In the genomic region with DNA sequence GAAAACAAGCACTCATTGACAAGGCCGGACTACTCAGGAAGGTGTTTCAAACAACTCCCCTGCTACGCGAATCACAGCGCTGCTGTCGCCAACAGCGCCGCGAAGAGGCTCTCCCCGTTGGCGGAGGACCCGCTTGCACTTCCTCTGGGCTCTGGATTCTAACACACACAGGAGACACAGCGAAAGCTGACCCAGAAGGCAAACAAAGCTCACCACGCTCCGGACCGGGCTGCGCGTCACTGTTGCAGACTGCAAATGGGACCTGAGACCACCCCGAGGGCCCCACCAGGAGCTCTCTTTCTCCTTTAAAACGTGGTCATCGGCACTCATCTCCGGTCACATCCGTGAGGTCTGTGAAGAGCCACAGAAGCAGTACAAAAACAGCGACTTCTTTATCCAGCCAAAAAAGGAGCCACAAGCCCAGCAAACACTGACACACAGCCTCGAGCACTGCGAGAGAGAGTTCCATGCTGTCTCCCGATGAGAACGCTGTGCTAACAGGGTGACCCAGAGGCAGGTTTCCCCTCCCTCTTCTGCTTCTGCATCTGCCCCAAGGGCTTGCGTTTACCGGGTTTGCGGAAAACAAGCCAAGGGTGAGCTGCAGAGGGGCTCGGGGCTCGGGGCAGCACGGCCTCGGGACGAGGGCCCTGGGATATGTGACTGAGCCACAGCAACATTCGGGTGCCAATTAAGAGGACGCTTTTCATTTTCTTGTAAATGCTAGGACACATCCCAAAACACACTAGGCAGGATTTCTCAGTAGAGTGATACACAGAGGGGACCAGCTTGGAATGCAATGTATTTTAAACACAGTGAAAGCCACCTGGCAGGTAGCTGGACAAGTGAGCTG, we compare ENCODE assay signal across 11 cellular contexts. TPM values are rescaled to one million over a fixed set of nuclear protein-coding genes. Genes with fewer than 3 reads are reported as not detected.
DNase-seq lines count a peak whose midpoint lies in the region; ATAC-seq and TF ChIP-seq lines count a peak whose summit lies in the region.
"Had no signal": no experiment of that assay in that cellular context is flagged by ENCODE, and none has a peak within 500 bp of the region (broad histone marks: within the 10 kb centered on the region; RNA-seq: fewer than 3 reads in every experiment).

No MANE protein-coding gene starts in this region.

- H3K36me3 ChIP-seq in BLaER1 treated with 17β-estradiol and CSF1 and Interleukin-3, amounts not matched to agents 10 nM and 100 nM = peaks cover 40 to 79% (median 62%) of the 10 kb centered on the region in 11 experiments

- peak overlapping the region in 8 of 11 experiments; percentile 5 to 57 (median 40); a peak in 10 of 22 replicates for H3K9ac ChIP-seq in BLaER1 treated with 17β-estradiol and CSF1 and Interleukin-3, amounts not matched to agents 10 nM and 100 nM

- no peaks in the 10 kb centered on the region; a peak in 1 of 22 replicates for H3K27me3 ChIP-seq in BLaER1 treated with 17β-estradiol and CSF1 and Interleukin-3, amounts not matched to agents 10 nM and 100 nM

- peak; percentile 4 for TF ChIP-seq CTCF in astrocyte of the spinal cord (IDR thresholded peaks at IDR 0.05; ENCODE audit: low read depth, low read length)

- peak overlapping the region in 8 of 11 experiments; percentile 25 to 98 (median 94); a peak in 14 of 22 replicates for H3K27ac ChIP-seq in BLaER1 treated with 17β-estradiol and CSF1 and Interleukin-3, amounts not matched to agents 10 nM and 100 nM

- peaks cover 0 to 32% (median 0%) of the 10 kb centered on the region in 11 experiments; a peak in 5 of 22 replicates for H4K20me1 ChIP-seq in BLaER1 treated with 17β-estradiol and CSF1 and Interleukin-3, amounts not matched to agents 10 nM and 100 nM

- no peak overlapping the region for H3K4me3 ChIP-seq in BLaER1 treated with 17β-estradiol and CSF1 and Interleukin-3, amounts not matched to agents 10 nM and 100 nM
- H3K4me3 ChIP-seq in astrocyte of the spinal cord (ENCODE audit: low read depth, low read length) = no peak overlapping the region

- in situ Hi-C loops in astrocyte of the spinal cord (cut with HindIII; ENCODE audit: low sequenced_read_pairs) = no loop called here

- DNase-seq in astrocyte of the spinal cord (ENCODE audit: low read depth, low spot score) = peak; percentile 30
- DNase-seq in left colon = peak; percentile 27 to 46
- no peak for DNase-seq in sciatic nerve (ENCODE audit: low spot score)
- no peak for DNase-seq in NCI-H1105 (lab: John Stamatoyannopoulos, UW)
- DNase-seq in SHP77 treated with DMSO at 0.1 percent for 48 hours (lab: John Stamatoyannopoulos, UW) = no peak
- DNase-seq: effector memory CD8-positive, alpha-beta T cell; NCI-H82; stimulated activated CD4-positive, alpha-beta T cell treated with anti-CD3 and anti-CD28 coated beads, Interleukin-1b, Interleukin-23, amount 100 ng/mL, for 48 hours had no signal

- peaks cover 0 to 15% (median 3%) of the 10 kb centered on the region in 11 experiments; a peak in 9 of 22 replicates for H3K9me3 ChIP-seq in BLaER1 treated with 17β-estradiol and CSF1 and Interleukin-3, amounts not matched to agents 10 nM and 100 nM (replicated peaks in 1 of 11)

- ATAC-seq in left colon (no peak), sciatic nerve (peak; percentile 9), GM21529 (IDR thresholded peaks at IDR 0.05; ENCODE audit: unreplicated experiment) (no peak), GM19463 (IDR thresholded peaks at IDR 0.05; ENCODE audit: unreplicated experiment) (no peak)
- ATAC-seq: effector memory CD8-positive, alpha-beta T cell had no signal

- peak overlapping the region; percentile 41 to 97 (median 94) for H3K4me2 ChIP-seq in BLaER1 treated with 17β-estradiol and CSF1 and Interleukin-3, amounts not matched to agents 10 nM and 100 nM

- H3K4me1 ChIP-seq in BLaER1 treated with 17β-estradiol and CSF1 and Interleukin-3, amounts not matched to agents 10 nM and 100 nM = peaks cover 45 to 99% (median 81%) of the 10 kb centered on the region in 10 experiments

- intact Hi-C loops in left colon (cut with DNase I, micrococcal nuclease) = no loop called here
- intact Hi-C loops in sciatic nerve (cut with DNase I) = no loop called here

RNA-seq across cellular contexts. Expression of gene AMZ1, which starts 41.3 kb away (rescaled TPM):
- total RNA-seq in left colon = under 1 TPM in 1 of 2 donors, not detected in 1; 0.28 TPM
- total RNA-seq in sciatic nerve = 0.31 TPM

Comparison
In these comparisons a context has a peak if more than half of its experiments do, and no peak if none do; other contexts are left out.
1. DNase-seq: peak in astrocyte of the spinal cord (single experiment) and left colon (2 of 2); none in sciatic nerve (single experiment), NCI-H1105 (single experiment) and SHP77 treated with DMSO at 0.1 percent for 48 hours (single experiment).